23 cellular contexts compared by ENCODE assay signal in genomic region chr3:167918686-167919085, GRCh38.
A peak's percentile ranks its signal among the peaks of the same experiment; 100 is the strongest.
DNase-seq lines count a peak whose midpoint lies in the region; ATAC-seq, FAIRE-seq and TF ChIP-seq lines count a peak whose summit lies in the region.
"Had no signal": no experiment of that assay in that cellular context is flagged by ENCODE, and none has a peak within 500 bp of the region (broad histone marks: within the 10 kb centered on the region; RNA-seq: fewer than 3 reads in every experiment).

No MANE protein-coding gene starts in this region.

- H3K9me2 ChIP-seq in Loucy (replicated peaks; ENCODE audit: low read depth, low read length) = no peaks in the 10 kb centered on the region

- peak overlapping the region; percentile 61; the same call in 1 of the 2 replicates for H2AFZ ChIP-seq in Loucy (ENCODE audit: low read length)
- H2AFZ ChIP-seq: GM23248 had no signal

- H3K27me3 ChIP-seq in Loucy (ENCODE audit: insufficient read depth, low read length, poor library complexity, severe bottlenecking) (no peaks in the 10 kb centered on the region), adipocyte (replicated peaks; ENCODE audit: control insufficient read depth, insufficient read depth, low read length) (no peaks in the 10 kb centered on the region)
- H3K27me3 ChIP-seq: BLaER1, SJSA1 had no signal

- H3K79me2 ChIP-seq in Loucy (ENCODE audit: insufficient read depth, low read length) = no peaks in the 10 kb centered on the region

- FAIRE-seq in D721Med (lab: Jason Lieb, UNC) = peak; percentile 44
- FAIRE-seq: G401.6 had no signal

- no peaks in the 10 kb centered on the region for H4K20me1 ChIP-seq in Loucy (ENCODE audit: insufficient read depth, low read length, poor library complexity, severe bottlenecking)
- H4K20me1 ChIP-seq: BLaER1 had no signal

- no peaks in the 10 kb centered on the region for H3K9me3 ChIP-seq in Loucy (ENCODE audit: insufficient read depth, low read depth, low read length)
- no peaks in the 10 kb centered on the region for H3K9me3 ChIP-seq in adipocyte (ENCODE audit: control insufficient read depth, low read length)
- H3K9me3 ChIP-seq: BLaER1, SJSA1 had no signal

- peaks cover 6% of the 10 kb centered on the region for H3K4me1 ChIP-seq in Loucy (ENCODE audit: insufficient read depth, low read length, poor library complexity, severe bottlenecking)
- peaks cover 2% of the 10 kb centered on the region for H3K4me1 ChIP-seq in adipocyte (ENCODE audit: control insufficient read depth, insufficient read depth, low read length)
- H3K4me1 ChIP-seq: BLaER1, SJSA1 had no signal

- H3K36me3 ChIP-seq in Loucy (ENCODE audit: insufficient read depth, low read length) (no peaks in the 10 kb centered on the region), adipocyte (ENCODE audit: control insufficient read depth, insufficient read depth, low read length, severe bottlenecking) (no peaks in the 10 kb centered on the region)
- H3K36me3 ChIP-seq: BLaER1, SJSA1 had no signal

- ATAC-seq in HG03039 (IDR thresholded peaks at IDR 0.05; ENCODE audit: unreplicated experiment) = no peak

- TF ChIP-seq CTCF in D721Med (IDR thresholded peaks at IDR 0.05; ENCODE audit: insufficient read depth, missing control alignments) = no peak
- no peak for TF ChIP-seq CTCF in Loucy (conservative IDR thresholded peaks at IDR 0.05; ENCODE audit: low read length)

- H3F3A ChIP-seq in Loucy (ENCODE audit: low read depth) = no peaks in the 10 kb centered on the region

- H3K4me2 ChIP-seq in Loucy (ENCODE audit: low read depth, low read length, poor library complexity, severe bottlenecking) = no peak overlapping the region
- H3K4me2 ChIP-seq: BLaER1 had no signal

- H3K9ac ChIP-seq in Loucy (ENCODE audit: low read depth, low read length, poor library complexity, severe bottlenecking) (no peak overlapping the region), adipocyte (ENCODE audit: low read length) (no peak overlapping the region)
- H3K9ac ChIP-seq: BLaER1, GM23248 had no signal

- DNase-seq in D721Med (ENCODE audit: insufficient read length, low spot score) (no peak), adipocyte (ENCODE audit: low read depth) (peak; percentile 3), foreskin melanocyte (peak; percentile 13), NCI-H510A treated with DMSO at 0.1 percent for 48 hours (lab: John Stamatoyannopoulos, UW) (no peak), DMS114 treated with DMSO at 0.1 percent for 48 hours (lab: John Stamatoyannopoulos, UW; ENCODE audit: unreplicated experiment) (no peak)
- DNase-seq: CD4-positive, CD25-positive, alpha-beta regulatory T cell; GM23248; H9; HFFc6; IMR-90; KG1; NCI-H1092; NCI-H1436 treated with DMSO at 0.1 percent for 48 hours; NCI-H187 treated with DMSO at 0.1 percent for 48 hours; NCI-H524 treated with DMSO at 0.1 percent for 48 hours; Right ventricle myocardium superior; RPMI8226; T-helper 1 cell had no signal

- no peak overlapping the region for H3K4me3 ChIP-seq in Loucy (ENCODE audit: low read length, poor library complexity, severe bottlenecking)
- H3K4me3 ChIP-seq in adipocyte (ENCODE audit: low read length) = no peak overlapping the region
- H3K4me3 ChIP-seq: BLaER1, GM23248, SJSA1 had no signal

Comparison
In these comparisons a context has a peak if more than half of its experiments do, and no peak if none do; other contexts are left out.
1. DNase-seq: peak in adipocyte (single experiment) and foreskin melanocyte (single experiment); none in D721Med (single experiment), NCI-H510A treated with DMSO at 0.1 percent for 48 hours (single experiment) and DMS114 treated with DMSO at 0.1 percent for 48 hours (single experiment).